Comparison of ENCODE assay signal across 1 cellular context in genomic region chr1:181219938-181220337, GRCh38.
TF ChIP-seq lines count a peak whose summit lies in the region.

No MANE protein-coding gene starts in this region.

TF ChIP-seq in K562, 482 proteins besides CTCF, POLR2A, EP300 and RAD21 (continued from another document):
- no peak for TF ChIP-seq PHF20 (IDR thresholded peaks at IDR 0.05; ENCODE audit: partially characterized antibody)
- no peak for TF ChIP-seq SIRT6 (IDR thresholded peaks at IDR 0.05; ENCODE audit: low read depth, low read length)
- TF ChIP-seq KAT7 (CRISPR knock-in tag; IDR thresholded peaks at IDR 0.05; ENCODE audit: borderline replicate concordance) = no peak
- TF ChIP-seq POU5F1 (IDR thresholded peaks at IDR 0.05; ENCODE audit: borderline replicate concordance, low read depth, low read length, partially characterized antibody) = no peak
- TF ChIP-seq OTX1 (CRISPR knock-in tag; IDR thresholded peaks at IDR 0.05) = no peak
- TF ChIP-seq HDAC3 (IDR thresholded peaks at IDR 0.05; ENCODE audit: borderline replicate concordance, partially characterized antibody) = no peak
